Comparison of ENCODE assay signal across 8 cellular contexts in genomic region chrX:13029831-13030771, GRCh38.
A peak's percentile ranks its signal among the peaks of the same experiment; 100 is the strongest.
DNase-seq lines count a peak whose midpoint lies in the region; ATAC-seq and TF ChIP-seq lines count a peak whose summit lies in the region.

No MANE protein-coding gene starts in this region.

- no peaks in the 10 kb centered on the region for H3K79me2 ChIP-seq in OCI-LY3 (ENCODE audit: low read length)

- peak overlapping the region; percentile 21 to 45 for H3K4me3 Mint-ChIP-seq in effector memory CD8-positive, alpha-beta T cell
- no peak overlapping the region for H3K4me3 Mint-ChIP-seq in nephron progenitor cell

- DNase-seq in EL: peak; percentile 38
- DNase-seq in effector memory CD8-positive, alpha-beta T cell: no peak
- DNase-seq in nephron progenitor cell: no peak
- no peak for DNase-seq in HUDEP-2 (lab: John Stamatoyannopoulos, UW; ENCODE audit: unreplicated experiment in 76 of 76)
- DNase-seq in NCI-H2227 (lab: John Stamatoyannopoulos, UW; ENCODE audit: unreplicated experiment): no peak

- peak overlapping the region; percentile 87 for H3K4me2 ChIP-seq in OCI-LY3 (ENCODE audit: low read length)

- peak overlapping the region; percentile 93 for H2AFZ ChIP-seq in OCI-LY3 (ENCODE audit: low read depth, low read length)

- H3K9me3 ChIP-seq in OCI-LY3 (ENCODE audit: insufficient read depth, low read length): no peaks in the 10 kb centered on the region

- peak overlapping the region; percentile 54 for H3K9ac ChIP-seq in OCI-LY3 (ENCODE audit: low read length)

- peaks cover 10% of the 10 kb centered on the region for H3K36me3 Mint-ChIP-seq in effector memory CD8-positive, alpha-beta T cell (ENCODE audit: insufficient read depth)
- H3K36me3 Mint-ChIP-seq in nephron progenitor cell (ENCODE audit: low read depth): no peaks in the 10 kb centered on the region

- peaks cover 64% of the 10 kb centered on the region for H3K4me1 ChIP-seq in OCI-LY3 (ENCODE audit: low read length)

- peak overlapping the region; percentile 46 to 83 for H3K27ac Mint-ChIP-seq in effector memory CD8-positive, alpha-beta T cell
- H3K27ac Mint-ChIP-seq in nephron progenitor cell: peak overlapping the region; percentile 14

- H3K36me3 ChIP-seq in OCI-LY3 (replicated peaks; ENCODE audit: low read depth, low read length): no peaks in the 10 kb centered on the region

- H3K27me3 Mint-ChIP-seq in effector memory CD8-positive, alpha-beta T cell: no peaks in the 10 kb centered on the region
- H3K27me3 Mint-ChIP-seq in nephron progenitor cell (ENCODE audit: low read depth, poor library complexity): no peaks in the 10 kb centered on the region

- peaks cover 25 to 49% of the 10 kb centered on the region in 2 donors for H3K4me1 Mint-ChIP-seq in effector memory CD8-positive, alpha-beta T cell (ENCODE audit: low read depth in 2 of 2)
- H3K4me1 Mint-ChIP-seq in nephron progenitor cell: peaks cover 26% of the 10 kb centered on the region

- H3K9me3 Mint-ChIP-seq in effector memory CD8-positive, alpha-beta T cell: no peaks in the 10 kb centered on the region
- H3K9me3 Mint-ChIP-seq in nephron progenitor cell: peaks cover 21% of the 10 kb centered on the region

- no peaks in the 10 kb centered on the region for H3K27me3 ChIP-seq in OCI-LY3 (ENCODE audit: low read depth, low read length)

- peak overlapping the region; percentile 68 for H3K4me3 ChIP-seq in OCI-LY3 (ENCODE audit: low read length)

- H3K27ac ChIP-seq in OCI-LY3 (ENCODE audit: low read length): peak overlapping the region; percentile 54

- TF ChIP-seq CTCF in OCI-LY3 (IDR thresholded peaks at IDR 0.05; ENCODE audit: low read depth, low read length) (no peak), nephron progenitor cell (IDR thresholded peaks at IDR 0.05) (no peak)

- H4K20me1 ChIP-seq in OCI-LY3 (ENCODE audit: insufficient read depth, low read length): no peaks in the 10 kb centered on the region

- ATAC-seq in effector memory CD8-positive, alpha-beta T cell (replicated peaks): no peak
- ATAC-seq in GM18870 (IDR thresholded peaks at IDR 0.05; ENCODE audit: unreplicated experiment): no peak
- no peak for ATAC-seq in GM21447 (IDR thresholded peaks at IDR 0.05; ENCODE audit: unreplicated experiment)
